15 cellular contexts compared by ENCODE assay signal in the genomic region with DNA sequence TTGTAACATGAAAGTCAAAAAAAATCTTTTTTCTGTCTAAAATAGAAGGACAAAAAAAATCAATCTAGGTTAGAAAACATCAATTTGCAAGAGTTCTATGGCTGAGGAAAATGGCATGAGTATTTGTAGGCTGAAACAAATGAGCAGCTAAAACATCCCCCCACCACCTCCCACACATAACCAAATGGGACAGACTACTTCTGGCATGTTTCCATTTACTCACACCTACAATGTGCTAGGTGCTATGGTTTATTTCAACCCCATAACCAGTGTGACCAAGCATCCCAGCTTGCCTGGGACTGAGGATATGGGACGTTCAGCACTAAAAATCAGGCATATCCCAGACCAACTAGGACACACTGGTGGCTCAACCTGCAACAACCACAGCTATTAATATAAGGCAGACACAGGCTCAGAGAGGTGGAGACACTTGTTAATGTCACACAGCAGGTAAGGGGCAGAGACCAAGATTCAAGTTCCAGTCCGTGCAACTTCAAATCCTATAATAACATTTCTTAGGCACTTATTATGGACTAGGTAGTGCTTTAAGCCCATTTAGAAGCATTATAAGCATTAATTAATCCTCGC.
DNase-seq lines count a peak whose midpoint lies in the region; ATAC-seq and TF ChIP-seq lines count a peak whose summit lies in the region.
"Had no signal": no experiment of that assay in that cellular context is flagged by ENCODE, and none has a peak within 500 bp of the region (broad histone marks: within the 10 kb centered on the region; RNA-seq: fewer than 3 reads in every experiment).

No MANE protein-coding gene starts in this region.

- TF ChIP-seq CTCF in GM10266 (IDR thresholded peaks at IDR 0.05; ENCODE audit: control insufficient read depth, insufficient read depth, low read depth, missing control alignments), result no peak

- H3K27ac Mint-ChIP-seq in activated CD8-positive, alpha-beta T cell treated with anti-CD3 and anti-CD28 coated beads, Interleukin-2, amount 10 ng/mL, durations not matched to agents 7 days and 5 days, result peak overlapping the region; percentile 4
- peak overlapping the region; percentile 76 to 99 (median 94) for H3K27ac Mint-ChIP-seq in naive B cell
- H3K27ac Mint-ChIP-seq in activated T-helper 2 cell treated with anti-CD3 and anti-CD28 coated beads, Interferon-gamma antibody, Interleukin-2, Interleukin-4, amounts not matched to agents 10 μg/mL and 5 μg/mL and 100 μg/mL, durations not matched to agents 14 hours and 24 hours and 36 hours, result no peak overlapping the region

- H3K9me3 Mint-ChIP-seq in activated T-cell treated with anti-CD3 and anti-CD28 coated beads, Interleukin-2, amount 50 U/mL, for 4 hours, result no peaks in the 10 kb centered on the region
- H3K9me3 Mint-ChIP-seq in activated CD8-positive, alpha-beta T cell treated with anti-CD3 and anti-CD28 coated beads, Interleukin-2, amount 10 ng/mL, durations not matched to agents 7 days and 5 days (ENCODE audit: insufficient read depth), result no peaks in the 10 kb centered on the region
- H3K9me3 Mint-ChIP-seq in naive B cell, result no peaks in the 10 kb centered on the region
- H3K9me3 Mint-ChIP-seq in activated T-helper 2 cell treated with anti-CD3 and anti-CD28 coated beads, Interferon-gamma antibody, Interleukin-2, Interleukin-4, amounts not matched to agents 10 μg/mL and 5 μg/mL and 100 μg/mL, durations not matched to agents 14 hours and 24 hours and 36 hours, result no peaks in the 10 kb centered on the region

- CTCF ChIA-PET in activated CD8-positive, alpha-beta T cell treated with anti-CD3 and anti-CD28 coated beads, Interleukin-2, amount 10 ng/mL, durations not matched to agents 7 days and 5 days (lab: Charles Lee), result no interaction called here

- H3K4me3 Mint-ChIP-seq in activated T-cell treated with anti-CD3 and anti-CD28 coated beads, Interleukin-2, amount 50 U/mL, for 4 hours, result no peak overlapping the region
- H3K4me3 Mint-ChIP-seq in activated CD8-positive, alpha-beta T cell treated with anti-CD3 and anti-CD28 coated beads, Interleukin-2, amount 10 ng/mL, durations not matched to agents 7 days and 5 days, result no peak overlapping the region
- peak overlapping the region in 4 of 8 donors; percentile 15 to 59 (median 49) for H3K4me3 Mint-ChIP-seq in naive B cell
- H3K4me3 Mint-ChIP-seq in activated T-helper 2 cell treated with anti-CD3 and anti-CD28 coated beads, Interferon-gamma antibody, Interleukin-2, Interleukin-4, amounts not matched to agents 10 μg/mL and 5 μg/mL and 100 μg/mL, durations not matched to agents 14 hours and 24 hours and 36 hours (ENCODE audit: low read depth), result no peak overlapping the region

- H3K36me3 Mint-ChIP-seq in activated T-cell treated with anti-CD3 and anti-CD28 coated beads, Interleukin-2, amount 50 U/mL, for 4 hours (ENCODE audit: insufficient read depth), result no peaks in the 10 kb centered on the region
- H3K36me3 Mint-ChIP-seq in activated CD8-positive, alpha-beta T cell treated with anti-CD3 and anti-CD28 coated beads, Interleukin-2, amount 10 ng/mL, durations not matched to agents 7 days and 5 days (ENCODE audit: low read depth), result peaks cover 55% of the 10 kb centered on the region
- H3K36me3 Mint-ChIP-seq in naive B cell, result no peaks in the 10 kb centered on the region
- peaks cover 6% of the 10 kb centered on the region for H3K36me3 Mint-ChIP-seq in activated T-helper 2 cell treated with anti-CD3 and anti-CD28 coated beads, Interferon-gamma antibody, Interleukin-2, Interleukin-4, amounts not matched to agents 10 μg/mL and 5 μg/mL and 100 μg/mL, durations not matched to agents 14 hours and 24 hours and 36 hours (ENCODE audit: low read depth)

- POLR2A ChIA-PET in activated CD8-positive, alpha-beta T cell treated with anti-CD3 and anti-CD28 coated beads, Interleukin-2, amount 10 ng/mL, durations not matched to agents 7 days and 5 days (lab: Charles Lee), result no interaction called here

- peaks cover 75% of the 10 kb centered on the region for H3K4me1 Mint-ChIP-seq in activated T-cell treated with anti-CD3 and anti-CD28 coated beads, Interleukin-2, amount 50 U/mL, for 4 hours (ENCODE audit: low read depth)
- peaks cover 77% of the 10 kb centered on the region for H3K4me1 Mint-ChIP-seq in activated CD8-positive, alpha-beta T cell treated with anti-CD3 and anti-CD28 coated beads, Interleukin-2, amount 10 ng/mL, durations not matched to agents 7 days and 5 days (ENCODE audit: low read depth)
- H3K4me1 Mint-ChIP-seq in naive B cell, result peaks cover 71 to 96% (median 83%) of the 10 kb centered on the region in 3 donors
- peaks cover 70% of the 10 kb centered on the region for H3K4me1 Mint-ChIP-seq in activated T-helper 2 cell treated with anti-CD3 and anti-CD28 coated beads, Interferon-gamma antibody, Interleukin-2, Interleukin-4, amounts not matched to agents 10 μg/mL and 5 μg/mL and 100 μg/mL, durations not matched to agents 14 hours and 24 hours and 36 hours (ENCODE audit: low read depth)

- peak; percentile 31 to 61 for ATAC-seq in activated T-cell treated with anti-CD3 and anti-CD28 coated beads, Interleukin-2, amount 50 U/mL, for 4 hours
- no peak for ATAC-seq in activated CD8-positive, alpha-beta T cell treated with anti-CD3 and anti-CD28 coated beads, Interleukin-2, amount 10 ng/mL, durations not matched to agents 7 days and 5 days
- ATAC-seq in naive B cell (ENCODE audit: low read depth in 2 of 2) (no peak), esophagus mucosa (no peak)
- ATAC-seq: gastroesophageal sphincter had no signal

- no peak for DNase-seq in activated T-cell treated with anti-CD3 and anti-CD28 coated beads, Interleukin-2, amount 50 U/mL, for 4 hours
- DNase-seq in activated T-cell treated with anti-CD3 and anti-CD28 coated beads, Interleukin-2, amount 50 U/mL, for 1 hour, result no peak
- DNase-seq in GM10266 (ENCODE audit: extremely low spot score) (peak; percentile 36), naive B cell (no peak), kidney glomerular epithelial cell (lab: John Stamatoyannopoulos, UW) (no peak)
- no peak for DNase-seq in activated CD8-positive, alpha-beta T cell treated with anti-CD3 and anti-CD28 coated beads, Interleukin-2, amount 10 ng/mL, durations not matched to agents 7 days and 5 days
- no peak for DNase-seq in activated T-helper 2 cell treated with anti-CD3 and anti-CD28 coated beads, Interferon-gamma antibody, Interleukin-2, Interleukin-4, amounts not matched to agents 10 μg/mL and 5 μg/mL and 100 μg/mL, durations not matched to agents 14 hours and 24 hours and 36 hours (ENCODE audit: low spot score)
- DNase-seq: DND-41, dorsolateral prefrontal cortex, left cardiac atrium, NCI-H1694, NCI-H82, retina had no signal

- H3K27me3 Mint-ChIP-seq in activated T-cell treated with anti-CD3 and anti-CD28 coated beads, Interleukin-2, amount 50 U/mL, for 4 hours (ENCODE audit: low read depth), result no peaks in the 10 kb centered on the region
- no peaks in the 10 kb centered on the region for H3K27me3 Mint-ChIP-seq in activated CD8-positive, alpha-beta T cell treated with anti-CD3 and anti-CD28 coated beads, Interleukin-2, amount 10 ng/mL, durations not matched to agents 7 days and 5 days (ENCODE audit: low read depth)
- H3K27me3 Mint-ChIP-seq in naive B cell, result no peaks in the 10 kb centered on the region
- no peaks in the 10 kb centered on the region for H3K27me3 Mint-ChIP-seq in activated T-helper 2 cell treated with anti-CD3 and anti-CD28 coated beads, Interferon-gamma antibody, Interleukin-2, Interleukin-4, amounts not matched to agents 10 μg/mL and 5 μg/mL and 100 μg/mL, durations not matched to agents 14 hours and 24 hours and 36 hours (ENCODE audit: low read depth)

- intact Hi-C loops in activated T-helper 2 cell treated with anti-CD3 and anti-CD28 coated beads, Interferon-gamma antibody, Interleukin-2, Interleukin-4, amounts not matched to agents 10 μg/mL and 5 μg/mL and 100 μg/mL, durations not matched to agents 14 hours and 24 hours and 36 hours (cut with micrococcal nuclease), result loop anchor here (5.0 kb wide), 1 partner anchor 102 kb away; no protein-coding TSS in a partner anchor

Comparison
In these comparisons a context has a peak if more than half of its experiments do, and no peak if none do; other contexts are left out.
1. ATAC-seq: peak in activated T-cell treated with anti-CD3 and anti-CD28 coated beads, Interleukin-2, amount 50 U/mL, for 4 hours (2 of 2); none in activated CD8-positive, alpha-beta T cell treated with anti-CD3 and anti-CD28 coated beads, Interleukin-2, amount 10 ng/mL, durations not matched to agents 7 days and 5 days (single experiment), naive B cell (0 of 2) and esophagus mucosa (single experiment).